Comparison of ENCODE assay signal across 8 cellular contexts in the genomic region with DNA sequence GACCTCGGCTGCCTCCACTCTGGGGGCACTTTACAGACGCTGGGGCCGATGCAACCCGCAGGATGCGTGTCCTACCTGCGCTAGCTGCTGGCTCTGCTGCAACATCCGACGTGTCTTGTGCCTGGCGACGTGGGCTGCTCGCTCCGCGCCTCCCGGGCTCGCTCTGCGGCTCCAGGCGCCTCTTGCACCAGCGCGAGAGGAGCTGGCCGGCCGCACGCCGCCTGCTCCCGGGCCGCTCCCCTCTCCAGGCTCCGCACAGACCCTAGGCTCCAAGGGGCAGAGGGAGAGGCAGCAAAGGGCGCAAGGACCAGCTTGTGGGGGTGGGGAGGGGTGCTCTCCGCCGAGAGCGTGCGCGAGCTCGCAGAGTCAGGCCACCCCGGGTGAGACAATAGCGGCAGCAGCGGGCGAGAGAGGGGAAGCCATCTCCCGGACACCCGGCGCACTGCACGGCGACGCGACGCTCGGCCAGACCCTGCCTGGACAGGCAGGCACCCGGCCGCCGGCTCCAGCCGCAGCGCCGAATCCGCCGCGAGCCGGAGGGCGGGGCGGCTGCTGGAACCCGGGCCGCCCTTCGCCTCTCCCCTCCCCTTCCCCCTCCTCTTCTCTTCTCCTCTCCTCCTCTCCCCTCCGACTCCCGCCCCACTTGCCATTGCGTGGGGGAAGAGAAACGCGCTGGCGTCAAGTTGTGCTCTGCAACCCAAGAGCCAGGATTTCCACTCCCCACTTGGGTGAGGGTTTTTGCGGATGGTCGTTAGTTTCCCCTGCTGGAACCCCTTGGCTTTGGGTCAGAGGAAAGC. TPM values are rescaled to one million over a fixed set of nuclear protein-coding genes. Genes with fewer than 3 reads are reported as not detected.
DNase-seq lines count a peak whose midpoint lies in the region; FAIRE-seq and TF ChIP-seq lines count a peak whose summit lies in the region.

A gene with protein sequence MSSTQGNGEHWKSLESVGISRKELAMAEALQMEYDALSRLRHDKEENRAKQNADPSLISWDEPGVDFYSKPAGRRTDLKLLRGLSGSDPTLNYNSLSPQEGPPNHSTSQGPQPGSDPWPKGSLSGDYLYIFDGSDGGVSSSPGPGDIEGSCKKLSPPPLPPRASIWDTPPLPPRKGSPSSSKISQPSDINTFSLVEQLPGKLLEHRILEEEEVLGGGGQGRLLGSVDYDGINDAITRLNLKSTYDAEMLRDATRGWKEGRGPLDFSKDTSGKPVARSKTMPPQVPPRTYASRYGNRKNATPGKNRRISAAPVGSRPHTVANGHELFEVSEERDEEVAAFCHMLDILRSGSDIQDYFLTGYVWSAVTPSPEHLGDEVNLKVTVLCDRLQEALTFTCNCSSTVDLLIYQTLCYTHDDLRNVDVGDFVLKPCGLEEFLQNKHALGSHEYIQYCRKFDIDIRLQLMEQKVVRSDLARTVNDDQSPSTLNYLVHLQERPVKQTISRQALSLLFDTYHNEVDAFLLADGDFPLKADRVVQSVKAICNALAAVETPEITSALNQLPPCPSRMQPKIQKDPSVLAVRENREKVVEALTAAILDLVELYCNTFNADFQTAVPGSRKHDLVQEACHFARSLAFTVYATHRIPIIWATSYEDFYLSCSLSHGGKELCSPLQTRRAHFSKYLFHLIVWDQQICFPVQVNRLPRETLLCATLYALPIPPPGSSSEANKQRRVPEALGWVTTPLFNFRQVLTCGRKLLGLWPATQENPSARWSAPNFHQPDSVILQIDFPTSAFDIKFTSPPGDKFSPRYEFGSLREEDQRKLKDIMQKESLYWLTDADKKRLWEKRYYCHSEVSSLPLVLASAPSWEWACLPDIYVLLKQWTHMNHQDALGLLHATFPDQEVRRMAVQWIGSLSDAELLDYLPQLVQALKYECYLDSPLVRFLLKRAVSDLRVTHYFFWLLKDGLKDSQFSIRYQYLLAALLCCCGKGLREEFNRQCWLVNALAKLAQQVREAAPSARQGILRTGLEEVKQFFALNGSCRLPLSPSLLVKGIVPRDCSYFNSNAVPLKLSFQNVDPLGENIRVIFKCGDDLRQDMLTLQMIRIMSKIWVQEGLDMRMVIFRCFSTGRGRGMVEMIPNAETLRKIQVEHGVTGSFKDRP (N-terminal part only) (minus strand): TSS at position 525 of the 797 bp plus-strand sequence. CDS start 25,003 bp downstream, outside the sequence.

- H3K4me1 Mint-ChIP-seq in mesothelial cell of epicardium: peaks cover 29% of the 10 kb centered on the region

- peak within 1 kb of the TSS; percentile 90 for H3K4me3 Mint-ChIP-seq in mesothelial cell of epicardium

- no peaks in the 10 kb centered on the region for H3K9me3 Mint-ChIP-seq in mesothelial cell of epicardium

- in situ Hi-C loops in endometrial microvascular endothelial cells (cut with HindIII; ENCODE audit: inconsistent ontology term, low pct_unique_long_range_greater_than_20kb, low sequenced_read_pairs): no loop called here

- TF ChIP-seq CTCF in D721Med (IDR thresholded peaks at IDR 0.05; ENCODE audit: insufficient read depth, missing control alignments) (no peak), GM20000 (IDR thresholded peaks at IDR 0.05; ENCODE audit: extremely low read depth, missing control alignments) (peak; percentile 42), mesothelial cell of epicardium (IDR thresholded peaks at IDR 0.05; ENCODE audit: unreplicated experiment) (peak; percentile 20)

- no peaks in the 10 kb centered on the region for H3K27me3 Mint-ChIP-seq in mesothelial cell of epicardium (ENCODE audit: low read depth)

- FAIRE-seq in D721Med (lab: Jason Lieb, UNC): no peak

- DNase-seq in D721Med (ENCODE audit: insufficient read length, low spot score) (peak; percentile 72), GM20000 (ENCODE audit: low spot score) (peak; percentile 94), HT-29 (ENCODE audit: low spot score) (peak; percentile 87), NOMO-1 (lab: John Stamatoyannopoulos, UW; ENCODE audit: unreplicated experiment in 2 of 2) (peak; percentile 68 to 79), mesothelial cell of epicardium (ENCODE audit: low spot score in 2 of 2, unreplicated experiment in 2 of 2) (peak; percentile 63 to 80)
- peak; percentile 66 for DNase-seq in activated CD8-positive, alpha-beta memory T cell treated with anti-CD3 and anti-CD28 coated beads, Interleukin-2, amount 50 U/mL, for 4 hours
- peak; percentile 37 to 43 for DNase-seq in stimulated activated CD8-positive, alpha-beta memory T cell treated with anti-CD3 and anti-CD28 coated beads, Interleukin-4, amount 100 ng/mL, for 4 hours (ENCODE audit: low read depth in 2 of 2, low spot score in 1 of 2)

- H3K36me3 Mint-ChIP-seq in mesothelial cell of epicardium: no peaks in the 10 kb centered on the region

- H3K27ac Mint-ChIP-seq in mesothelial cell of epicardium: peak within 1 kb of the TSS; percentile 98

RNA-seq across cellular contexts. Expression of the gene that starts here (rescaled TPM):
- total RNA-seq in HT-29 (2014; rRNA removed; shearing (Covaris generic)): 55.3 and 55.4 TPM in 2 replicates
- total RNA-seq in endometrial microvascular endothelial cells (ENCODE audit: inconsistent ontology term) (14.9 TPM), mesothelial cell of epicardium (36.3 to 39.6 TPM (median 39.5 TPM) in 3 replicates)

Comparison
In these comparisons a context has a peak if more than half of its experiments do, and no peak if none do; other contexts are left out.
1. Peak in every context shown above with its lines: DNase-seq.
2. DNase-seq: peak in every context shown above with its lines; median percentile 94 in GM20000; 87 in HT-29; 74 in NOMO-1; 72 in D721Med; 72 in mesothelial cell of epicardium; 66 in activated CD8-positive, alpha-beta memory T cell treated with anti-CD3 and anti-CD28 coated beads, Interleukin-2, amount 50 U/mL, for 4 hours; 40 in stimulated activated CD8-positive, alpha-beta memory T cell treated with anti-CD3 and anti-CD28 coated beads, Interleukin-4, amount 100 ng/mL, for 4 hours.